In genomic region chr2:223324402-223324801, GRCh38 we compare ENCODE assay signal across 22 cellular contexts.
"Had no signal": no experiment of that assay in that cellular context is flagged by ENCODE, and none has a peak within 500 bp of the region (broad histone marks: within the 10 kb centered on the region; RNA-seq: fewer than 3 reads in every experiment).

No MANE protein-coding gene starts in this region.

- H3K9me3 ChIP-seq: body of pancreas, gastrocnemius medialis, lower lobe of right lung, psoas muscle, right atrium auricular region, uterus had no signal

- ATAC-seq: body of pancreas; gastrocnemius medialis; left lung; lower lobe of right lung; naive thymus-derived CD8-positive, alpha-beta T cell; psoas muscle had no signal

- DNase-seq: activated CD4-positive, alpha-beta T cell treated with anti-CD3 and anti-CD28 coated beads for 4 hours; activated CD4-positive, alpha-beta T cell treated with anti-CD3 and anti-CD28 coated beads, Interleukin-2, amount 50 U/mL, for 48 hours; activated CD8-positive, alpha-beta memory T cell treated with anti-CD3 and anti-CD28 coated beads for 24 hours; activated effector memory CD4-positive, alpha-beta T cell treated with Interleukin-2 at 50 U/mL for 16 hours; activated naive CD4-positive, alpha-beta T cell treated with Interleukin-2 at 50 U/mL for 16 hours; anterior cingulate cortex; body of pancreas; effector CD8-positive, alpha-beta T cell; gastrocnemius medialis; glutamatergic neuron; left lung; lower lobe of right lung; mesenchymal stem cell; naive thymus-derived CD8-positive, alpha-beta T cell; occipital lobe; psoas muscle; spleen; stimulated activated naive CD4-positive, alpha-beta T cell treated with Interleukin-2 at 50 U/mL for 16 hours; uterus had no signal

- H3K4me3 ChIP-seq: body of pancreas, gastrocnemius medialis, left lung, lower lobe of right lung, psoas muscle, right atrium auricular region, spleen, uterus had no signal

- H3K9ac ChIP-seq: parathyroid adenoma had no signal

- H3K27ac ChIP-seq: body of pancreas, gastrocnemius medialis, left lung, lower lobe of right lung, parathyroid adenoma, psoas muscle, right atrium auricular region, spleen, uterus, VCaP had no signal

- H3K27me3 ChIP-seq: body of pancreas, gastrocnemius medialis, left lung, right atrium auricular region, spleen, uterus had no signal

- H2AFZ ChIP-seq: parathyroid adenoma had no signal

- H3K4me1 ChIP-seq: body of pancreas, gastrocnemius medialis, left lung, lower lobe of right lung, parathyroid adenoma, psoas muscle, right atrium auricular region, spleen, uterus had no signal

- H3K36me3 ChIP-seq: gastrocnemius medialis, left lung, lower lobe of right lung, right atrium auricular region, spleen, uterus had no signal
